Comparison of ENCODE assay signal across 8 cellular contexts in genomic region chr1:116498789-116499628, GRCh38.
DNase-seq lines count a peak whose midpoint lies in the region; ATAC-seq and TF ChIP-seq lines count a peak whose summit lies in the region.

No MANE protein-coding gene starts in this region.

- CTCF ChIA-PET in AG04450 (lab: Charles Lee) = interaction anchor here (0.6 to 11.7 kb wide), 48 partner anchors 8 to 1046 kb away, joined by 3 to 215 read pairs (median 4); partner anchors contain the start of gene ATP1A1

- no peak overlapping the region for H3K4me3 ChIP-seq in AG04450 (ENCODE audit: low read depth, low read length)
- no peak overlapping the region for H3K4me3 ChIP-seq in upper lobe of left lung

- in situ Hi-C loops in GM13977 (cut with MboI; ENCODE audit: low pct_unique_long_range_greater_than_20kb, low sequenced_read_pairs, unreplicated experiment) = no loop called here

- POLR2A ChIA-PET in AG04450 (lab: Yijun Ruan, JAX) = no interaction called here

- ATAC-seq in HG03442 (IDR thresholded peaks at IDR 0.05; ENCODE audit: unreplicated experiment) (peak; percentile 77), upper lobe of left lung (ENCODE audit: low FRiP score in 2 of 2) (peak; percentile 70 to 87)

- peak; percentile 91 for TF ChIP-seq CTCF in AG04450 (IDR thresholded peaks at IDR 0.05; ENCODE audit: low read depth, low read length)
- peak; percentile 75 for TF ChIP-seq CTCF in GM13977 (IDR thresholded peaks at IDR 0.05; ENCODE audit: extremely low read depth, insufficient read depth, missing control alignments)
- peak; percentile 75 to 86 (median 81) for TF ChIP-seq CTCF in upper lobe of left lung (IDR thresholded peaks at IDR 0.05)

- H3K27me3 ChIP-seq in AG04450 (ENCODE audit: control insufficient read depth, insufficient read depth, low read length) (no peaks in the 10 kb centered on the region), upper lobe of left lung (no peaks in the 10 kb centered on the region)

- no peak for TF ChIP-seq POLR2A in upper lobe of left lung (IDR thresholded peaks at IDR 0.05)

- DNase-seq in AG04450 (ENCODE audit: low read depth, low spot score) (no peak), GM13977 (ENCODE audit: low spot score) (peak; percentile 68), NCI-H460 (ENCODE audit: extremely low read depth, low read depth) (peak; percentile 63), epidermal melanocyte (ENCODE audit: insufficient read length, low spot score) (peak; percentile 73), middle frontal gyrus (ENCODE audit: extremely low spot score, low spot score) (peak; percentile 42), upper lobe of left lung (peak in 1 of 2 donors; percentile 47)
- DNase-seq in activated CD4-positive, alpha-beta T cell treated with anti-CD3 and anti-CD28 coated beads, Interleukin-2, amount 50 U/mL, for 4 hours = peak; percentile 23 to 36

- peaks cover 0 to 2% (median 0%) of the 10 kb centered on the region in 4 donors for H3K36me3 ChIP-seq in upper lobe of left lung

- peaks cover 22 to 48% (median 37%) of the 10 kb centered on the region in 4 donors for H3K4me1 ChIP-seq in upper lobe of left lung

- no peaks in the 10 kb centered on the region for H3K9me3 ChIP-seq in AG04450 (ENCODE audit: control insufficient read depth, insufficient read depth, low read length)
- H3K9me3 ChIP-seq in upper lobe of left lung = no peaks in the 10 kb centered on the region

- H3K27ac ChIP-seq in AG04450 (ENCODE audit: low read depth, low read length) (no peak overlapping the region), upper lobe of left lung (peak overlapping the region in 1 of 4 donors; percentile 75)

- TF ChIP-seq EP300 in upper lobe of left lung (IDR thresholded peaks at IDR 0.05) = no peak

- WGBS in upper lobe of left lung, 2 donors = 53 to 63% methylated on average over 12 to 13 of the region's 13 CpGs
